ENCODE assay signal across 25 cellular contexts in the genomic region with DNA sequence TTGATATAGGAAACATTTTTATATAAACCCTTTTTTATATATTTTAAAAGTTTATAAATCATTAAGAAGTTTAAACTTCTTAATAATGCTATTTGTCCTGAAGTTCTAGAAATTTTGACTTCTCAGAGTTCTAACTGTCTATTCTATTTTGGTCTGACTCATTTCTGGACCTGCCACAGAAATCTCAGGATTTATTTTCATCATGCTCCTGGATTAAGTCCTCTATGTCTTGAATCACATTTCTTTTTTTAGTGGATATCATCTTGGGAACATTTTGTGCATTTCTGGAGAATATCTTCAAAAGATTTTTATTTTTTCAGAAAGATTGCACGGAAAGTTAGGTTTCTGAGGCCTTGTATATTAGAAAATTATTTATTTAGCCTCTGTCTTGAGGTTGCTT.
"Had no signal": no experiment of that assay in that cellular context is flagged by ENCODE, and none has a peak within 500 bp of the region (broad histone marks: within the 10 kb centered on the region; RNA-seq: fewer than 3 reads in every experiment).

No MANE protein-coding gene starts in this region.

- H3K4me1 ChIP-seq: colonic mucosa, esophagus muscularis mucosa, esophagus squamous epithelium, foreskin keratinocyte, gastrocnemius medialis, gastroesophageal sphincter, heart right ventricle had no signal

- H3K27ac ChIP-seq: colonic mucosa, coronary artery, dorsolateral prefrontal cortex, epithelial cell of prostate, esophagus muscularis mucosa, esophagus squamous epithelium, foreskin keratinocyte, gastrocnemius medialis, gastroesophageal sphincter, heart left ventricle, heart right ventricle had no signal

- H3K4me3 ChIP-seq: colonic mucosa, coronary artery, dorsolateral prefrontal cortex, esophagus muscularis mucosa, esophagus squamous epithelium, gastrocnemius medialis, gastroesophageal sphincter, heart left ventricle, heart right ventricle had no signal

- H3K4me3 Mint-ChIP-seq: dendritic cell treated with granulocyte-macrophage colony-stimulating factor and Interleukin-4, amounts not matched to agents 40 ng/mL and 50 ng/mL, for 4 days; effector memory CD8-positive, alpha-beta T cell; endodermal cell had no signal

- ATAC-seq: effector memory CD8-positive, alpha-beta T cell; esophagus mucosa; foreskin keratinocyte; gastroesophageal sphincter; heart left ventricle; heart right ventricle had no signal

- H3K36me3 ChIP-seq: colonic mucosa, esophagus muscularis mucosa, esophagus squamous epithelium, gastrocnemius medialis, gastroesophageal sphincter, heart left ventricle, heart right ventricle had no signal

- H3K9me3 ChIP-seq: colonic mucosa had no signal

- H3K27ac Mint-ChIP-seq: dendritic cell treated with granulocyte-macrophage colony-stimulating factor and Interleukin-4, amounts not matched to agents 40 ng/mL and 50 ng/mL, for 4 days; effector memory CD8-positive, alpha-beta T cell; endodermal cell had no signal

- H3K27me3 Mint-ChIP-seq: dendritic cell treated with granulocyte-macrophage colony-stimulating factor and Interleukin-4, amounts not matched to agents 40 ng/mL and 50 ng/mL, for 4 days; effector memory CD8-positive, alpha-beta T cell had no signal

- DNase-seq: colonic mucosa; cortex of kidney; dermis blood vessel endothelial cell; dorsolateral prefrontal cortex; effector CD4-positive, alpha-beta T cell; effector CD8-positive, alpha-beta T cell; effector memory CD4-positive, alpha-beta T cell; effector memory CD8-positive, alpha-beta T cell; endodermal cell; erythroblast; esophagus squamous epithelium; foreskin fibroblast; foreskin keratinocyte; foreskin melanocyte; gastrocnemius medialis; glutamatergic neuron; head of caudate nucleus; heart left ventricle; heart right ventricle had no signal

- H3K27me3 ChIP-seq: colonic mucosa, dorsolateral prefrontal cortex, esophagus muscularis mucosa, esophagus squamous epithelium, foreskin keratinocyte, gastrocnemius medialis, gastroesophageal sphincter, heart left ventricle, heart right ventricle had no signal
